ENCODE assay signal across 26 cellular contexts in genomic region chr9:21690561-21690960, GRCh38.
DNase-seq lines count a peak whose midpoint lies in the region; ATAC-seq and TF ChIP-seq lines count a peak whose summit lies in the region.
"Had no signal": no experiment of that assay in that cellular context is flagged by ENCODE, and none has a peak within 500 bp of the region (broad histone marks: within the 10 kb centered on the region; RNA-seq: fewer than 3 reads in every experiment).

No MANE protein-coding gene starts in this region.

- H3K4me3 ChIP-seq in fibroblast of mammary gland (ENCODE audit: control insufficient read depth, low read depth, low read length) (no peak overlapping the region), right cardiac atrium (ENCODE audit: low read length) (no peak overlapping the region)
- H3K4me3 ChIP-seq: ascending aorta, gastroesophageal sphincter had no signal

- no peak for ATAC-seq in right cardiac atrium
- ATAC-seq: activated CD8-positive, alpha-beta memory T cell treated with anti-CD3 and anti-CD28 coated beads, Interleukin-2, amount 10 ng/mL, durations not matched to agents 7 days and 5 days; gastroesophageal sphincter; left ventricle myocardium superior; naive thymus-derived CD4-positive, alpha-beta T cell; Right ventricle myocardium inferior; WTC11 had no signal

- H3K27ac ChIP-seq in right cardiac atrium (ENCODE audit: low read length): no peak overlapping the region
- H3K27ac ChIP-seq: ascending aorta, gastroesophageal sphincter had no signal

- TF ChIP-seq CTCF in fibroblast of mammary gland (conservative IDR thresholded peaks at IDR 0.05; ENCODE audit: control insufficient read depth, insufficient read depth, low read depth, low read length): no peak

- no peaks in the 10 kb centered on the region for H3K27me3 ChIP-seq in right cardiac atrium (ENCODE audit: control insufficient read depth, insufficient read depth)
- H3K27me3 ChIP-seq: ascending aorta, gastroesophageal sphincter had no signal

- no peaks in the 10 kb centered on the region for H3K9me3 ChIP-seq in right cardiac atrium (ENCODE audit: control insufficient read depth, low read length)
- H3K9me3 ChIP-seq: ascending aorta had no signal

- no peaks in the 10 kb centered on the region for H3K4me1 ChIP-seq in right cardiac atrium (ENCODE audit: control insufficient read depth, insufficient read depth, low read length)
- H3K4me1 ChIP-seq: ascending aorta had no signal

- 62% methylated on average over 3 of the region's 3 CpGs for WGBS in right cardiac atrium

- intact Hi-C loops in right cardiac atrium (cut with DNase I): no loop called here

- DNase-seq in ELR (ENCODE audit: low read depth) (peak; percentile 73), RPMI7951 (ENCODE audit: low read depth) (peak; percentile 42), fibroblast of mammary gland (ENCODE audit: low read depth) (peak; percentile 87), stromal cell of bone marrow (ENCODE audit: low read depth) (peak; percentile 34), right cardiac atrium (no peak), SK-N-DZ (ENCODE audit: low spot score) (no peak), NCI-H1930 (lab: John Stamatoyannopoulos, UW) (no peak)
- DNase-seq: activated CD4-positive, alpha-beta T cell treated with anti-CD3 and anti-CD28 coated beads, Interleukin-2, amount 50 U/mL, for 1 hour; activated CD8-positive, alpha-beta memory T cell treated with anti-CD3 and anti-CD28 coated beads, Interleukin-2, amount 10 ng/mL, durations not matched to agents 7 days and 5 days; activated naive CD4-positive, alpha-beta T cell treated with anti-CD3 and anti-CD28 coated beads for 36 hours; cerebellar nuclear complex; hypothalamus; Karpas-422; left ventricle myocardium superior; naive thymus-derived CD4-positive, alpha-beta T cell; NCI-H1048; NCI-H187 treated with DMSO at 0.1 percent for 48 hours; NCI-H2227 treated with DMSO at 0.1 percent for 48 hours; NCI-H774; retina; stimulated activated CD4-positive, alpha-beta T cell treated with anti-CD3 and anti-CD28 coated beads, Interleukin-12 subunit alpha, Interleukin-12 subunit beta, amount 100 ng/mL, for 4 hours; stimulated activated naive CD4-positive, alpha-beta T cell treated with Interleukin-2 at 50 U/mL for 16 hours had no signal

Comparison
In these comparisons a context has a peak if more than half of its experiments do, and no peak if none do; other contexts are left out.
1. DNase-seq: peak in ELR (single experiment), RPMI7951 (single experiment), fibroblast of mammary gland (single experiment) and stromal cell of bone marrow (single experiment); none in right cardiac atrium (0 of 3), SK-N-DZ (single experiment) and NCI-H1930 (0 of 2).